In genomic region chr15:69637818-69638217, GRCh38 we compare ENCODE assay signal across 17 cellular contexts.
DNase-seq lines count a peak whose midpoint lies in the region; ATAC-seq and TF ChIP-seq lines count a peak whose summit lies in the region.
"Had no signal": no experiment of that assay in that cellular context is flagged by ENCODE, and none has a peak within 500 bp of the region (broad histone marks: within the 10 kb centered on the region; RNA-seq: fewer than 3 reads in every experiment).

No MANE protein-coding gene starts in this region.

- peak; percentile 40 for DNase-seq in activated CD8-positive, alpha-beta memory T cell treated with anti-CD3 and anti-CD28 coated beads for 24 hours
- DNase-seq in activated CD8-positive, alpha-beta memory T cell treated with anti-CD3 and anti-CD28 coated beads, Interleukin-2, amount 50 U/mL, for 48 hours = no peak
- DNase-seq in D341Med (ENCODE audit: low spot score) (peak; percentile 3), esophagus muscularis mucosa (ENCODE audit: extremely low spot score) (peak; percentile 64), vagina (ENCODE audit: extremely low spot score in 2 of 2) (peak; percentile 54 to 72)
- DNase-seq: C1 segment of cervical spinal cord; Caco-2; CD4-positive, alpha-beta memory T cell; DMS 273 treated with DMSO at 0.1 percent for 48 hours; DMS79; EL; GDM1; H9 had no signal

- TF ChIP-seq EP300 in esophagus muscularis mucosa (IDR thresholded peaks at IDR 0.05) = no peak

- 81% methylated on average over 5 of the region's 5 CpGs for WGBS in esophagus muscularis mucosa

- no peak overlapping the region for H3K4me3 ChIP-seq in esophagus muscularis mucosa
- H3K4me3 ChIP-seq in vagina = no peak overlapping the region
- H3K4me3 ChIP-seq: GM12878, GM23338 had no signal

- H3K27ac ChIP-seq in esophagus muscularis mucosa (replicated peaks in 1 of 4) (no peak overlapping the region), vagina (no peak overlapping the region)

- ATAC-seq in HG02840 (IDR thresholded peaks at IDR 0.05; ENCODE audit: low FRiP score, unreplicated experiment) = no peak
- ATAC-seq: GM12878, GM23338, HCT116 had no signal

- H3K36me3 ChIP-seq in esophagus muscularis mucosa (no peaks in the 10 kb centered on the region), vagina (no peaks in the 10 kb centered on the region)

- no peak for TF ChIP-seq POLR2A in esophagus muscularis mucosa (IDR thresholded peaks at IDR 0.05; ENCODE audit: low read depth)
- no peak for TF ChIP-seq POLR2A in vagina (IDR thresholded peaks at IDR 0.05)

- H3K27me3 ChIP-seq in esophagus muscularis mucosa (peaks cover 0 to 5% (median 0%) of the 10 kb centered on the region in 4 donors), vagina (no peaks in the 10 kb centered on the region)

- H3K9me3 ChIP-seq in esophagus muscularis mucosa (peaks cover 0 to 8% (median 0%) of the 10 kb centered on the region in 4 donors), vagina (no peaks in the 10 kb centered on the region)

- intact Hi-C loops in esophagus muscularis mucosa (cut with DNase I) (no loop called here), vagina (cut with DNase I) (no loop called here)

- TF ChIP-seq CTCF in esophagus muscularis mucosa (IDR thresholded peaks at IDR 0.05) = no peak
- TF ChIP-seq CTCF in vagina (IDR thresholded peaks at IDR 0.05) = no peak

- H3K4me1 ChIP-seq in esophagus muscularis mucosa (no peaks in the 10 kb centered on the region), vagina (no peaks in the 10 kb centered on the region)
- H3K4me1 ChIP-seq: Caco-2 had no signal
